In genomic region chr1:155193991-155194240, GRCh38 we compare ENCODE assay signal across 4 cellular contexts. TPM values are rescaled to one million over a fixed set of nuclear protein-coding genes. Genes with fewer than 3 reads are reported as not detected.
DNase-seq lines count a peak whose midpoint lies in the region; ATAC-seq, FAIRE-seq and TF ChIP-seq lines count a peak whose summit lies in the region.
"Not testable (repeated sequence)": the region's sequence is repeated elsewhere in the genome, so short reads cannot be mapped to it uniquely, and the experiment has no call there.

No MANE protein-coding gene starts in this region.

- 1% methylated on average over 16 of the region's 16 CpGs for WGBS in A549 (ENCODE audit: missing lambda C conversion rate)

- not testable (repeated sequence) for TF ChIP-seq CTCF in A549 (IDR thresholded peaks at IDR 0.05); dorsolateral prefrontal cortex (IDR thresholded peaks at IDR 0.05 in 54 of 56, conservative IDR thresholded peaks at IDR 0.05 in 2 of 56; ENCODE audit: low read depth in 1 of 56, partially characterized antibody in 56 of 56)

- H3K4me3 ChIP-seq in A549, result peak overlapping the region; percentile 79
- peak overlapping the region; percentile 56 for H3K4me3 ChIP-seq in SJCRH30
- peak overlapping the region; percentile 28 to 76 (median 63) for H3K4me3 ChIP-seq in dorsolateral prefrontal cortex
- H3K4me3 ChIP-seq in muscle layer of colon (ENCODE audit: low read depth in 1 of 2, low read length in 2 of 2), result peak overlapping the region; percentile 56 to 82

- not testable (repeated sequence) for TF ChIP-seq RAD21 in A549 (conservative IDR thresholded peaks at IDR 0.05 in 1 of 2, IDR thresholded peaks at IDR 0.05 in 1 of 2)

- H3K4me2 ChIP-seq in A549, result peak overlapping the region; percentile 94

- CTCF ChIA-PET in A549 (lab: Yijun Ruan, JAX), result interaction anchor here (0.6 to 6.4 kb wide), 25 partner anchors 9 to 418 kb away, joined by 3 to 176 read pairs (median 5); partner anchors contain the start of genes ADAM15, KRTCAP2, MTX1 and THBS3

- H3K27ac ChIP-seq in A549 (peak overlapping the region; percentile 84 to 96), SJCRH30 (peak overlapping the region; percentile 62), dorsolateral prefrontal cortex (peak overlapping the region in 41 of 59 donors; percentile 7 to 91 (median 71)), muscle layer of colon (ENCODE audit: low read depth, low read length) (peak overlapping the region; percentile 89)

- H3K36me3 ChIP-seq in SJCRH30, result not testable (repeated sequence)
- peaks cover 20% of the 10 kb centered on the region for H3K36me3 ChIP-seq in muscle layer of colon (ENCODE audit: insufficient read depth, low read length)

- not testable (repeated sequence) for H3K27me3 ChIP-seq in SJCRH30; dorsolateral prefrontal cortex; muscle layer of colon (ENCODE audit: control insufficient read depth in 1 of 2, insufficient read depth in 2 of 2, low read length in 2 of 2)

- TF ChIP-seq EP300 in A549 (IDR thresholded peaks at IDR 0.05), result not testable (repeated sequence)

- H3K4me1 ChIP-seq in A549 (peaks cover 22% of the 10 kb centered on the region), muscle layer of colon (ENCODE audit: insufficient read depth, low read length) (peaks cover 16% of the 10 kb centered on the region)
- not testable (repeated sequence) for H3K4me1 ChIP-seq in SJCRH30

- not testable (repeated sequence) for ATAC-seq in A549

- TF ChIP-seq POLR2A in A549 (IDR thresholded peaks at IDR 0.05; ENCODE audit: low read length), result not testable (repeated sequence)

- DNase-seq in A549 (ENCODE audit: low read depth in 1 of 2, low spot score in 1 of 2), result peak in 1 of 2 experiments; percentile 86
- DNase-seq in SJCRH30, dorsolateral prefrontal cortex: not testable (repeated sequence)

- FAIRE-seq in A549 (lab: Jason Lieb, UNC), result not testable (repeated sequence)

- POLR2A ChIA-PET in A549 (lab: Yijun Ruan, JAX), result interaction anchor here (0.9 to 3.1 kb wide), 11 partner anchors 9 to 124 kb away, joined by 3 to 54 read pairs (median 9); partner anchors contain the start of genes KRTCAP2, MTX1, SCAMP3 and THBS3

- intact Hi-C loops in dorsolateral prefrontal cortex (cut with DNase I), result not testable (repeated sequence)

- not testable (repeated sequence) for H3K9me3 ChIP-seq in A549; SJCRH30 (replicated peaks); muscle layer of colon (ENCODE audit: low read length)

- peak overlapping the region; percentile 54 for H3K9ac ChIP-seq in muscle layer of colon (ENCODE audit: low read length)

RNA-seq across cellular contexts. Expression of gene THBS3, which starts 13.8 kb away (rescaled TPM):
- polyA plus RNA-seq in A549 (2011; rRNA removed), result 13.8 and 16.2 TPM in 2 replicates
- 9.7 and 10.3 TPM in 2 replicates for polyA plus RNA-seq in A549 (2012; cell fraction: cytosol; rRNA removed)
- 70.1 and 72.7 TPM in 2 replicates for polyA plus RNA-seq in A549 (2012; cell fraction: nucleus; rRNA removed)
- 8.9 to 14.2 TPM (median 12.1 TPM) in 3 replicates for polyA plus RNA-seq in A549 (2017; fragmentation: RNase III; extraction: RNeasy Plus Mini Kit Qiagen cat#74134 plus additional on column Dnase treatment)
- polyA minus RNA-seq in A549 (2011; rRNA and poly(A)+ RNA removed), result 19.8 and 23.0 TPM in 2 replicates
- 4.1 and 4.5 TPM in 2 replicates for total RNA-seq in SJCRH30 (2014; rRNA removed; shearing (Covaris generic))
- 10 to 100 TPM; 10.2 to 41.2 (median 21.5) TPM for total RNA-seq in dorsolateral prefrontal cortex

RNA-seq across cellular contexts. Expression of gene MTX1, which starts 14.6 kb away (rescaled TPM):
- polyA plus RNA-seq in A549 (2011; rRNA removed) (53.4 and 73.9 TPM in 2 replicates), A549 (2017; fragmentation: RNase III; extraction: RNeasy Plus Mini Kit Qiagen cat#74134 plus additional on column Dnase treatment) (64.5 to 67.2 TPM (median 67.1 TPM) in 3 replicates)
- polyA plus RNA-seq in A549 (2012; cell fraction: cytosol; rRNA removed), result 113 and 130 TPM in 2 replicates
- polyA plus RNA-seq in A549 (2012; cell fraction: nucleus; rRNA removed), result 143 and 156 TPM in 2 replicates
- 60.0 and 63.1 TPM in 2 replicates for polyA minus RNA-seq in A549 (2011; rRNA and poly(A)+ RNA removed)
- 25.2 and 31.7 TPM in 2 replicates for total RNA-seq in SJCRH30 (2014; rRNA removed; shearing (Covaris generic))
- total RNA-seq in dorsolateral prefrontal cortex, result 10 to 100 TPM; 13.5 to 26.7 (median 20.0) TPM

RNA-seq across cellular contexts. Expression of gene TRIM46, which starts 20.3 kb away (rescaled TPM):
- 1.1 and 1.5 TPM in 2 replicates for polyA plus RNA-seq in A549 (2011; rRNA removed)
- 1.9 and 2.3 TPM in 2 replicates for polyA plus RNA-seq in A549 (2012; cell fraction: cytosol; rRNA removed)
- polyA plus RNA-seq in A549 (2012; cell fraction: nucleus; rRNA removed), result 7.7 and 11.0 TPM in 2 replicates
- polyA plus RNA-seq in A549 (2017; fragmentation: RNase III; extraction: RNeasy Plus Mini Kit Qiagen cat#74134 plus additional on column Dnase treatment), result 1.7 to 2.8 TPM (median 2.7 TPM) in 3 replicates
- polyA minus RNA-seq in A549 (2011; rRNA and poly(A)+ RNA removed), result 1.3 and 1.9 TPM in 2 replicates
- total RNA-seq in SJCRH30 (2014; rRNA removed; shearing (Covaris generic)), result 0.79 and 1.0 TPM in 2 replicates
- 10 to 100 TPM; 10.2 to 31.0 (median 19.3) TPM for total RNA-seq in dorsolateral prefrontal cortex

RNA-seq across cellular contexts. Expression of gene KRTCAP2, which starts 20.8 kb away (rescaled TPM):
- polyA plus RNA-seq in A549 (2011; rRNA removed) (154 and 227 TPM in 2 replicates), A549 (2017; fragmentation: RNase III; extraction: RNeasy Plus Mini Kit Qiagen cat#74134 plus additional on column Dnase treatment) (216 to 218 TPM (median 217 TPM) in 3 replicates)
- polyA plus RNA-seq in A549 (2012; cell fraction: cytosol; rRNA removed), result 242 and 259 TPM in 2 replicates
- polyA plus RNA-seq in A549 (2012; cell fraction: nucleus; rRNA removed), result 210 and 274 TPM in 2 replicates
- 307 and 312 TPM in 2 replicates for polyA minus RNA-seq in A549 (2011; rRNA and poly(A)+ RNA removed)
- total RNA-seq in SJCRH30 (2014; rRNA removed; shearing (Covaris generic)), result 84.2 and 90.9 TPM in 2 replicates
- total RNA-seq in dorsolateral prefrontal cortex, result 100 to 1,000 TPM in 14 of 120 experiments, 10 to 100 TPM in 106; 49.0 to 130 (median 82.4) TPM

RNA-seq across cellular contexts. Expression of gene DPM3, which starts 53.6 kb away (rescaled TPM):
- polyA plus RNA-seq in A549 (2011; rRNA removed), result 22.8 and 33.7 TPM in 2 replicates
- polyA plus RNA-seq in A549 (2012; cell fraction: cytosol; rRNA removed), result 252 TPM in 2 replicates
- polyA plus RNA-seq in A549 (2012; cell fraction: nucleus; rRNA removed), result 247 and 265 TPM in 2 replicates
- 67.5 to 83.0 TPM (median 80.3 TPM) in 3 replicates for polyA plus RNA-seq in A549 (2017; fragmentation: RNase III; extraction: RNeasy Plus Mini Kit Qiagen cat#74134 plus additional on column Dnase treatment)
- 7.8 and 9.2 TPM in 2 replicates for polyA minus RNA-seq in A549 (2011; rRNA and poly(A)+ RNA removed)
- 16.1 and 16.8 TPM in 2 replicates for total RNA-seq in SJCRH30 (2014; rRNA removed; shearing (Covaris generic))
- total RNA-seq in dorsolateral prefrontal cortex, result 10 to 100 TPM; 28.0 to 77.8 (median 52.8) TPM
